1 cellular context compared by ENCODE assay signal in genomic region chr15:76056931-76057330, GRCh38.
TF ChIP-seq lines count a peak whose summit lies in the region.

No MANE protein-coding gene starts in this region.

TF ChIP-seq in H1, 55 proteins besides CTCF, POLR2A, EP300 and RAD21:
- TF ChIP-seq RXRA (IDR thresholded peaks at IDR 0.05; ENCODE audit: insufficient read depth, low read depth, low read length) (no peak), ASH2L (IDR thresholded peaks at IDR 0.05; ENCODE audit: low read length) (no peak), CBX8 (IDR thresholded peaks at IDR 0.05; ENCODE audit: borderline replicate concordance, low read depth, low read length) (no peak), SP2 (IDR thresholded peaks at IDR 0.05; ENCODE audit: low read length) (no peak), MAFK (IDR thresholded peaks at IDR 0.05; ENCODE audit: low read depth, low read length) (no peak), SIRT6 (IDR thresholded peaks at IDR 0.05; ENCODE audit: low read length) (no peak), RBBP5 (IDR thresholded peaks at IDR 0.05; ENCODE audit: borderline replicate concordance, low read depth, low read length) (no peak), RFX5 (IDR thresholded peaks at IDR 0.05; ENCODE audit: borderline replicate concordance, low read depth, low read length) (no peak), ZNF274 (IDR thresholded peaks at IDR 0.05; ENCODE audit: borderline replicate concordance, extremely low read depth, low read length) (no peak), PHF8 (conservative IDR thresholded peaks at IDR 0.05; ENCODE audit: low read depth, low read length) (no peak)
- TF ChIP-seq, protein P1, sequence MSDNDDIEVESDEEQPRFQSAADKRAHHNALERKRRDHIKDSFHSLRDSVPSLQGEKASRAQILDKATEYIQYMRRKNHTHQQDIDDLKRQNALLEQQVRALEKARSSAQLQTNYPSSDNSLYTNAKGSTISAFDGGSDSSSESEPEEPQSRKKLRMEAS (IDR thresholded peaks at IDR 0.05), result no peak
- TF ChIP-seq, protein P2, sequence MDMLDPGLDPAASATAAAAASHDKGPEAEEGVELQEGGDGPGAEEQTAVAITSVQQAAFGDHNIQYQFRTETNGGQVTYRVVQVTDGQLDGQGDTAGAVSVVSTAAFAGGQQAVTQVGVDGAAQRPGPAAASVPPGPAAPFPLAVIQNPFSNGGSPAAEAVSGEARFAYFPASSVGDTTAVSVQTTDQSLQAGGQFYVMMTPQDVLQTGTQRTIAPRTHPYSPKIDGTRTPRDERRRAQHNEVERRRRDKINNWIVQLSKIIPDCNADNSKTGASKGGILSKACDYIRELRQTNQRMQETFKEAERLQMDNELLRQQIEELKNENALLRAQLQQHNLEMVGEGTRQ (IDR thresholded peaks at IDR 0.05; ENCODE audit: low read length), result no peak
